8 cellular contexts compared by ENCODE assay signal in the genomic region with DNA sequence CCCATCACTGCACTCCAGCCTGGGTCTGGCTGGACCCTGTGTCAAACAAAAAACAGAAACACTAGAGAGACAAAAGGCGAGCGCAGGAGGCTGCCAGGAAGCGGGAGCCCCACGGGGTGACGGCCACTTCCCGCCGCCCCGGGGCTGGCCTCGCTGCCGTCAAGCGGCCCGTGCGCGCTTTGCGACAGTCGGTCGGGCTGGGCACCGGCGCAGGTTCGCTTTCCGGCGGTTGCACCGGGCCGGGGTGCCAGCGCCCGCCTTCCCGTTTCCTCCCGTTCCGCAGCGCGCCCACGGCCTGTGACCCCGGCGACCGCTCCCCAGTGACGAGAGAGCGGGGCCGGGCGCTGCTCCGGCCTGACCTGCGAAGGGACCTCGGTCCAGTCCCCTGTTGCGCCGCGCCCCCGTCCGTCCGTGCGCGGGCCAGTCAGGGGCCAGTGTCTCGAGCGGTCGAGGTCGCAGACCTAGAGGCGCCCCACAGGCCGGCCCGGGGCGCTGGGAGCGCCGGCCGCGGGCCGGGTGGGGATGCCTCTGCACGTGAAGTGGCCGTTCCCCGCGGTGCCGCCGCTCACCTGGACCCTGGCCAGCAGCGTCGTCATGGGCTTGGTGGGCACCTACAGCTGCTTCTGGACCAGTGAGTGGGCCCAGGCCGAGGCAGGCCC. TPM values are rescaled to one million over a fixed set of nuclear protein-coding genes. Genes with fewer than 3 reads are reported as not detected.
DNase-seq lines count a peak whose midpoint lies in the region; ATAC-seq and TF ChIP-seq lines count a peak whose summit lies in the region.

A gene (plus strand): TSS at position 218 of the 659 bp plus-strand sequence. CDS start 305 bp downstream, at position 523.

- no peaks in the 10 kb centered on the region for H3K27me3 Mint-ChIP-seq in nephron (ENCODE audit: low read depth)

- peaks cover 12% of the 10 kb centered on the region for H3K36me3 Mint-ChIP-seq in nephron (ENCODE audit: low read depth)

- peak within 1 kb of the TSS; percentile 91 to 96 (median 94) for H3K4me3 Mint-ChIP-seq in nephron

- H3K27ac Mint-ChIP-seq in nephron: peak within 1 kb of the TSS; percentile 82 to 96 (median 96)

- peak within 1 kb of the TSS; percentile 69 for H3K4me3 ChIP-seq in fibroblast of the aortic adventitia (ENCODE audit: low read depth, low read length)

- TF ChIP-seq CTCF in fibroblast of the aortic adventitia (IDR thresholded peaks at IDR 0.05; ENCODE audit: insufficient read depth, low read length) (no peak), nephron (IDR thresholded peaks at IDR 0.05; ENCODE audit: unreplicated experiment in 3 of 3) (no peak)

- ATAC-seq in GM19035 (IDR thresholded peaks at IDR 0.05; ENCODE audit: unreplicated experiment): peak; percentile 48

- peaks cover 19% of the 10 kb centered on the region for H3K9me3 Mint-ChIP-seq in nephron

- DNase-seq in Ammon's horn (ENCODE audit: low spot score) (peak; percentile 55), HUDEP-2 (lab: John Stamatoyannopoulos, UW; ENCODE audit: unreplicated experiment in 76 of 76) (peak in 60 of 76 experiments; percentile 4 to 63 (median 41)), RPMI8226 (peak; percentile 84), fibroblast of the aortic adventitia (ENCODE audit: low read depth) (peak; percentile 49), superior temporal gyrus (ENCODE audit: extremely low spot score) (peak; percentile 55)
- DNase-seq in activated effector memory CD4-positive, alpha-beta T cell treated with anti-CD3 and anti-CD28 coated beads, Interleukin-2, amount 50 U/mL, for 16 hours: peak; percentile 90

- peaks cover 10% of the 10 kb centered on the region for H3K4me1 Mint-ChIP-seq in nephron

RNA-seq across cellular contexts. Expression of the gene that starts here (rescaled TPM):
- 18.0 and 30.9 TPM in 2 replicates for total RNA-seq in fibroblast of the aortic adventitia (ENCODE audit: low replicate concordance)

Comparison
In these comparisons a context has a peak if more than half of its experiments do, and no peak if none do; other contexts are left out.
1. Peak in every context shown above with its lines: DNase-seq, ATAC-seq and H3K4me3 ChIP-seq.